ENCODE assay signal across 10 cellular contexts in the genomic region with DNA sequence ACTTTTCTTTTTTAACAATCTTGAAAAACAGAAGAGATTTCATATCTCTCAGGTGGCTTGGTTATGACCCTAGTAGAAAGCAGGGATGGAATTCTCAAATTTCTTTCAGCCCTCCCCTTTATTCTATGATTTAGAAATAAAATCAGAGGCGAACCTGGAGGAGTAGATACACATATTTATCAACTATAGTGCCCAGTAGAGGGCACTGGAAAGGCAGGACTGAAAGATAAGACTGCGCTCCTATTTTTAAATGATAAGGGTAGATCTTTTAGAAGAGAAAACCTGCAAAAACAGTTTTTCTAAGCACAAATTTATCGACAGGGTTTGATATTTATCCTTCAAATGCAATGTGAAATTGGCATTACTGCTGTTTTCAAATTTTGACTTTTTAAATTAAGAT.
DNase-seq lines count a peak whose midpoint lies in the region; ATAC-seq, FAIRE-seq and TF ChIP-seq lines count a peak whose summit lies in the region.
"Had no signal": no experiment of that assay in that cellular context is flagged by ENCODE, and none has a peak within 500 bp of the region (broad histone marks: within the 10 kb centered on the region; RNA-seq: fewer than 3 reads in every experiment).

No MANE protein-coding gene starts in this region.

- peaks cover 19% of the 10 kb centered on the region for H3K4me1 Mint-ChIP-seq in GM23338
- H3K4me1 Mint-ChIP-seq in activated CD4-positive, alpha-beta memory T cell treated with anti-CD3 and anti-CD28 coated beads, Interleukin-2, amount 10 ng/mL, durations not matched to agents 7 days and 5 days: no peaks in the 10 kb centered on the region
- H3K4me1 Mint-ChIP-seq: IgD-negative memory B cell had no signal

- no peaks in the 10 kb centered on the region for H3K9me2 ChIP-seq in GM23338 (ENCODE audit: insufficient read depth)

- TF ChIP-seq CTCF in 22Rv1 (IDR thresholded peaks at IDR 0.05) (peak; percentile 82), GM23338 (conservative IDR thresholded peaks at IDR 0.05; ENCODE audit: low read depth in 2 of 2) (peak; percentile 55 to 67)

- H3K27me3 ChIP-seq in GM23338 (ENCODE audit: insufficient read depth) (no peaks in the 10 kb centered on the region), NT2/D1 (ENCODE audit: insufficient read depth, insufficient read length) (no peaks in the 10 kb centered on the region)

- no peaks in the 10 kb centered on the region for H3K36me3 Mint-ChIP-seq in GM23338 (ENCODE audit: low read depth)
- H3K36me3 Mint-ChIP-seq in activated CD4-positive, alpha-beta memory T cell treated with anti-CD3 and anti-CD28 coated beads, Interleukin-2, amount 10 ng/mL, durations not matched to agents 7 days and 5 days (ENCODE audit: low read depth): no peaks in the 10 kb centered on the region
- H3K36me3 Mint-ChIP-seq: IgD-negative memory B cell had no signal

- H3K4me3 Mint-ChIP-seq in GM23338: no peak overlapping the region
- no peak overlapping the region for H3K4me3 Mint-ChIP-seq in activated CD4-positive, alpha-beta memory T cell treated with anti-CD3 and anti-CD28 coated beads, Interleukin-2, amount 10 ng/mL, durations not matched to agents 7 days and 5 days
- H3K4me3 Mint-ChIP-seq: IgD-negative memory B cell had no signal

- peaks cover 16% of the 10 kb centered on the region; the same call in 1 of the 2 replicates for H3K4me1 ChIP-seq in GM23338 (ENCODE audit: insufficient read depth)
- no peaks in the 10 kb centered on the region for H3K4me1 ChIP-seq in NT2/D1 (ENCODE audit: insufficient read depth, insufficient read length)

- peak; percentile 61 for ATAC-seq in GM23338

- H3K36me3 ChIP-seq in GM23338 (ENCODE audit: insufficient read depth) (no peaks in the 10 kb centered on the region), NT2/D1 (ENCODE audit: insufficient read depth, insufficient read length, low read length) (no peaks in the 10 kb centered on the region)

- H4K20me1 ChIP-seq in GM23338 (replicated peaks; ENCODE audit: insufficient read depth): no peaks in the 10 kb centered on the region

- no peak overlapping the region for H3K27ac Mint-ChIP-seq in GM23338
- H3K27ac Mint-ChIP-seq in activated CD4-positive, alpha-beta memory T cell treated with anti-CD3 and anti-CD28 coated beads, Interleukin-2, amount 10 ng/mL, durations not matched to agents 7 days and 5 days: no peak overlapping the region
- H3K27ac Mint-ChIP-seq: IgD-negative memory B cell had no signal

- no peaks in the 10 kb centered on the region for H3K79me2 ChIP-seq in GM23338 (replicated peaks; ENCODE audit: insufficient read depth)

- no peak for FAIRE-seq in HTR-8/SVneo (lab: Jason Lieb, UNC)

- H3K4me3 ChIP-seq in GM23338 (no peak overlapping the region), NT2/D1 (ENCODE audit: insufficient read length, low read depth) (no peak overlapping the region)

- no peaks in the 10 kb centered on the region for H3K9me3 Mint-ChIP-seq in GM23338
- H3K9me3 Mint-ChIP-seq in activated CD4-positive, alpha-beta memory T cell treated with anti-CD3 and anti-CD28 coated beads, Interleukin-2, amount 10 ng/mL, durations not matched to agents 7 days and 5 days: peaks cover 5% of the 10 kb centered on the region

- peak; percentile 59 for DNase-seq in GM23338 (ENCODE audit: low spot score)
- peak; percentile 0 for DNase-seq in NT2/D1 (ENCODE audit: low read depth, low spot score)
- DNase-seq in globus pallidus (ENCODE audit: low spot score): peak; percentile 11
- DNase-seq in activated CD4-positive, alpha-beta memory T cell treated with anti-CD3 and anti-CD28 coated beads, Interleukin-2, amount 10 ng/mL, durations not matched to agents 7 days and 5 days: no peak
- DNase-seq in OCI-M2 (lab: John Stamatoyannopoulos, UW; ENCODE audit: unreplicated experiment): no peak
- DNase-seq in HTR-8/SVneo (ENCODE audit: insufficient read length, low spot score): no peak
- no peak for DNase-seq in NK-92 treated with Interleukin-12 subunit alpha and Interleukin-12 subunit beta, amount 100 ng/mL, for 24 hours (lab: John Stamatoyannopoulos, UW)

- H3K27ac ChIP-seq in 22Rv1: no peak overlapping the region
- no peak overlapping the region for H3K27ac ChIP-seq in GM23338 (ENCODE audit: low read depth)
- H3K27ac ChIP-seq: epithelial cell of prostate had no signal

- no peak overlapping the region for H3K9ac ChIP-seq in NT2/D1 (ENCODE audit: insufficient read length, low read depth)

- H3K27me3 Mint-ChIP-seq in GM23338 (ENCODE audit: insufficient read depth, low read depth, poor library complexity): peaks cover 6% of the 10 kb centered on the region
- no peaks in the 10 kb centered on the region for H3K27me3 Mint-ChIP-seq in activated CD4-positive, alpha-beta memory T cell treated with anti-CD3 and anti-CD28 coated beads, Interleukin-2, amount 10 ng/mL, durations not matched to agents 7 days and 5 days
- H3K27me3 Mint-ChIP-seq: IgD-negative memory B cell had no signal

- POLR2A ChIA-PET in activated CD4-positive, alpha-beta memory T cell treated with anti-CD3 and anti-CD28 coated beads, Interleukin-2, amount 10 ng/mL, durations not matched to agents 7 days and 5 days (lab: Charles Lee): no interaction called here

- H3F3A ChIP-seq in GM23338 (replicated peaks; ENCODE audit: low read depth): no peaks in the 10 kb centered on the region

- H3K9me3 ChIP-seq in NT2/D1 (ENCODE audit: insufficient read depth, low read length): no peaks in the 10 kb centered on the region

- H2AFZ ChIP-seq in GM23338: no peak overlapping the region

- no peak overlapping the region for H3K4me2 ChIP-seq in GM23338

- CTCF ChIA-PET in activated CD4-positive, alpha-beta memory T cell treated with anti-CD3 and anti-CD28 coated beads, Interleukin-2, amount 10 ng/mL, durations not matched to agents 7 days and 5 days (lab: Charles Lee): no interaction called here

TF ChIP-seq in GM23338, 12 proteins besides CTCF, POLR2A, EP300 and RAD21 (continues in another document):
- TF ChIP-seq, protein P1, sequence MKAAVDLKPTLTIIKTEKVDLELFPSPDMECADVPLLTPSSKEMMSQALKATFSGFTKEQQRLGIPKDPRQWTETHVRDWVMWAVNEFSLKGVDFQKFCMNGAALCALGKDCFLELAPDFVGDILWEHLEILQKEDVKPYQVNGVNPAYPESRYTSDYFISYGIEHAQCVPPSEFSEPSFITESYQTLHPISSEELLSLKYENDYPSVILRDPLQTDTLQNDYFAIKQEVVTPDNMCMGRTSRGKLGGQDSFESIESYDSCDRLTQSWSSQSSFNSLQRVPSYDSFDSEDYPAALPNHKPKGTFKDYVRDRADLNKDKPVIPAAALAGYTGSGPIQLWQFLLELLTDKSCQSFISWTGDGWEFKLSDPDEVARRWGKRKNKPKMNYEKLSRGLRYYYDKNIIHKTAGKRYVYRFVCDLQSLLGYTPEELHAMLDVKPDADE (IDR thresholded peaks at IDR 0.05): no peak
- TF ChIP-seq CREB1 (CRISPR knock-in tag; IDR thresholded peaks at IDR 0.05; ENCODE audit: low read depth): no peak

Comparison
In these comparisons a context has a peak if more than half of its experiments do, and no peak if none do; other contexts are left out.
1. DNase-seq: peak in GM23338 (single experiment), NT2/D1 (single experiment) and globus pallidus (single experiment); none in activated CD4-positive, alpha-beta memory T cell treated with anti-CD3 and anti-CD28 coated beads, Interleukin-2, amount 10 ng/mL, durations not matched to agents 7 days and 5 days (single experiment), OCI-M2 (single experiment), HTR-8/SVneo (single experiment) and NK-92 treated with Interleukin-12 subunit alpha and Interleukin-12 subunit beta, amount 100 ng/mL, for 24 hours (single experiment).